8 cellular contexts compared by ENCODE assay signal in genomic region chr4:130714006-130714405, GRCh38.
"Had no signal": no experiment of that assay in that cellular context is flagged by ENCODE, and none has a peak within 500 bp of the region (broad histone marks: within the 10 kb centered on the region; RNA-seq: fewer than 3 reads in every experiment).

No MANE protein-coding gene starts in this region.

- ATAC-seq: GM12878 had no signal

- H3K4me3 ChIP-seq: GM12878 had no signal

- DNase-seq: GDM1, GF-D8 had no signal

- FAIRE-seq: G401.6, GM12878, GM12891, GM12892, GM18507, GM19239 had no signal
